ENCODE assay signal across 1 cellular context in the genomic region with DNA sequence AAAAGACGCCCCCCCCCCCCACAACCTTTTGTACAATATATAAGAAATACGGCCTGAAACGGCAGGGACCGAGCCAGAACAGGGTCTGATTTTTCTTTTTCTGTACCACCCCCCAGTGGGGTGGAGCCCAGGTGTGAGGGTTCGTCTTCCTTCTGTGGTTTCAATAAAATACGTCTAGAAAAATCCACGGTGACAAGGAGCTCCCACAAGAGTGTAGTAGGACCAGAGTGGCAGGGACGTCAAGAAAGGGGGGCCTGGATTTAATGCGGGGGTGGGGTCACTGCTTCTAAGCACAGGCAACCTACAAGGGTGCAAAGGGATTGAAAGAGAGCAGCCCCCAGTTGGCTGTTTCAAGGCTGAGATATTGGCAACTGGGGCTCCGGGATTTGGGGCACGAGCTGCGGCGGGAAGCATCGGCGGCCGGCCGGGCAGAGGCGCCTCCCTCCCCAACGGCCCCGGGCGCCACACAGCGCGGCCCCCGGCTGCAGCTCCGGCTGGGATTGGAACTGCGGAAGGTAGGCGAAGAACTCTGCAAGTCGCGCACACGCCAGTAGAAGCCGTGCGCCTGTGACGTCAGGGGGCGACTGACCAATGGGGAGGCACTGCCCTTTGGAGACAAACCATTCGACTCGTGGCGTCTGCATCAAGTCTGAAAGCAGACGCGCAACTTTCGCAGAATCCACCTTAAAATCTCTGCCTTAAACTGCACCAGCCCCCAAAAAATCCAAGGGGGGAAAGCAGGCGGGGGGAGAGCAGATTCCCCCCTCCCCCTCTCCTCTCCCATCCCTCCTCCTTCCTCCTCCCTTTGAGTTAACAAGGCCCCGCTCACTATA.
TF ChIP-seq lines count a peak whose summit lies in the region.

A gene (plus strand): TSS at position 623 of the 833 bp plus-strand sequence. CDS start 425 bp downstream, outside the sequence.

TF ChIP-seq in HepG2, 621 proteins besides CTCF, POLR2A, EP300 and RAD21 (continued from another document and continues in another):
- TF ChIP-seq, protein P1, sequence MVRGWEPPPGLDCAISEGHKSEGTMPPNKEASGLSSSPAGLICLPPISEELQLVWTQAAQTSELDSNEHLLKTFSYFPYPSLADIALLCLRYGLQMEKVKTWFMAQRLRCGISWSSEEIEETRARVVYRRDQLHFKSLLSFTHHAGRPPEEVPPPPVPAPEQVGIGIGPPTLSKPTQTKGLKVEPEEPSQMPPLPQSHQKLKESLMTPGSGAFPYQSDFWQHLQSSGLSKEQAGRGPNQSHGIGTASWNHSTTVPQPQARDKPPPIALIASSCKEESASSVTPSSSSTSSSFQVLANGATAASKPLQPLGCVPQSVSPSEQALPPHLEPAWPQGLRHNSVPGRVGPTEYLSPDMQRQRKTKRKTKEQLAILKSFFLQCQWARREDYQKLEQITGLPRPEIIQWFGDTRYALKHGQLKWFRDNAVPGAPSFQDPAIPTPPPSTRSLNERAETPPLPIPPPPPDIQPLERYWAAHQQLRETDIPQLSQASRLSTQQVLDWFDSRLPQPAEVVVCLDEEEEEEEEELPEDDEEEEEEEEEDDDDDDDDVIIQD (CRISPR knock-in tag; IDR thresholded peaks at IDR 0.05; ENCODE audit: low read depth), result 0 out of 2 replicates have a peak, but pooled peaks have one; percentile 27
- TF ChIP-seq, protein P2, sequence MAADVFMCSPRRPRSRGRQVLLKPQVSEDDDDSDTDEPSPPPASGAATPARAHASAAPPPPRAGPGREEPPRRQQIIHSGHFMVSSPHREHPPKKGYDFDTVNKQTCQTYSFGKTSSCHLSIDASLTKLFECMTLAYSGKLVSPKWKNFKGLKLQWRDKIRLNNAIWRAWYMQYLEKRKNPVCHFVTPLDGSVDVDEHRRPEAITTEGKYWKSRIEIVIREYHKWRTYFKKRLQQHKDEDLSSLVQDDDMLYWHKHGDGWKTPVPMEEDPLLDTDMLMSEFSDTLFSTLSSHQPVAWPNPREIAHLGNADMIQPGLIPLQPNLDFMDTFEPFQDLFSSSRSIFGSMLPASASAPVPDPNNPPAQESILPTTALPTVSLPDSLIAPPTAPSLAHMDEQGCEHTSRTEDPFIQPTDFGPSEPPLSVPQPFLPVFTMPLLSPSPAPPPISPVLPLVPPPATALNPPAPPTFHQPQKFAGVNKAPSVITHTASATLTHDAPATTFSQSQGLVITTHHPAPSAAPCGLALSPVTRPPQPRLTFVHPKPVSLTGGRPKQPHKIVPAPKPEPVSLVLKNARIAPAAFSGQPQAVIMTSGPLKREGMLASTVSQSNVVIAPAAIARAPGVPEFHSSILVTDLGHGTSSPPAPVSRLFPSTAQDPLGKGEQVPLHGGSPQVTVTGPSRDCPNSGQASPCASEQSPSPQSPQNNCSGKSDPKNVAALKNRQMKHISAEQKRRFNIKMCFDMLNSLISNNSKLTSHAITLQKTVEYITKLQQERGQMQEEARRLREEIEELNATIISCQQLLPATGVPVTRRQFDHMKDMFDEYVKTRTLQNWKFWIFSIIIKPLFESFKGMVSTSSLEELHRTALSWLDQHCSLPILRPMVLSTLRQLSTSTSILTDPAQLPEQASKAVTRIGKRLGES (CRISPR knock-in tag; IDR thresholded peaks at IDR 0.05; ENCODE audit: borderline replicate concordance), result no peak
- TF ChIP-seq, protein P3, sequence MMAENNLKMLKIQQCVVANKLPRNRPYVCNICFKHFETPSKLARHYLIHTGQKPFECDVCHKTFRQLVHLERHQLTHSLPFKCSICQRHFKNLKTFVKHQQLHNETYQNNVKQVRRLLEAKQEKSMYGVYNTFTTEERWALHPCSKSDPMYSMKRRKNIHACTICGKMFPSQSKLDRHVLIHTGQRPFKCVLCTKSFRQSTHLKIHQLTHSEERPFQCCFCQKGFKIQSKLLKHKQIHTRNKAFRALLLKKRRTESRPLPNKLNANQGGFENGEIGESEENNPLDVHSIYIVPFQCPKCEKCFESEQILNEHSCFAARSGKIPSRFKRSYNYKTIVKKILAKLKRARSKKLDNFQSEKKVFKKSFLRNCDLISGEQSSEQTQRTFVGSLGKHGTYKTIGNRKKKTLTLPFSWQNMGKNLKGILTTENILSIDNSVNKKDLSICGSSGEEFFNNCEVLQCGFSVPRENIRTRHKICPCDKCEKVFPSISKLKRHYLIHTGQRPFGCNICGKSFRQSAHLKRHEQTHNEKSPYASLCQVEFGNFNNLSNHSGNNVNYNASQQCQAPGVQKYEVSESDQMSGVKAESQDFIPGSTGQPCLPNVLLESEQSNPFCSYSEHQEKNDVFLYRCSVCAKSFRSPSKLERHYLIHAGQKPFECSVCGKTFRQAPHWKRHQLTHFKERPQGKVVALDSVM (CRISPR knock-in tag; IDR thresholded peaks at IDR 0.05), result no peak
- TF ChIP-seq ZNF329 (CRISPR knock-in tag; IDR thresholded peaks at IDR 0.05; ENCODE audit: low read depth) (peak; percentile 71; the same call in 1 of the 2 replicates), ZNF563 (CRISPR knock-in tag; IDR thresholded peaks at IDR 0.05) (no peak), ZNF780A (CRISPR knock-in tag; IDR thresholded peaks at IDR 0.05) (no peak), NR2F2 (IDR thresholded peaks at IDR 0.05; ENCODE audit: borderline replicate concordance, low read depth) (no peak; the same call in 1 of the 2 replicates), PAF1 (CRISPR knock-in tag; IDR thresholded peaks at IDR 0.05) (no peak), IRX3 (CRISPR knock-in tag; IDR thresholded peaks at IDR 0.05; ENCODE audit: borderline replicate concordance, low read depth) (no peak), KLF15 (CRISPR knock-in tag; IDR thresholded peaks at IDR 0.05; ENCODE audit: borderline replicate concordance) (no peak), NR2C2 (CRISPR knock-in tag; IDR thresholded peaks at IDR 0.05; ENCODE audit: borderline replicate concordance) (no peak), SSRP1 (CRISPR knock-in tag; IDR thresholded peaks at IDR 0.05) (no peak), AKAP8 (CRISPR knock-in tag; IDR thresholded peaks at IDR 0.05) (no peak), GATAD2A (CRISPR knock-in tag; IDR thresholded peaks at IDR 0.05) (0 out of 2 replicates have a peak, but pooled peaks have one; percentile 36), HDAC1 (CRISPR knock-in tag; IDR thresholded peaks at IDR 0.05) (peak; percentile 87), ZNF12 (CRISPR knock-in tag; IDR thresholded peaks at IDR 0.05) (0 out of 2 replicates have a peak, but pooled peaks have one; percentile 25), NFRKB (IDR thresholded peaks at IDR 0.05) (no peak), IKZF4 (CRISPR knock-in tag; IDR thresholded peaks at IDR 0.05; ENCODE audit: borderline replicate concordance, low read depth, not compliant biosample characterization) (no peak), ZNF382 (CRISPR knock-in tag; IDR thresholded peaks at IDR 0.05; ENCODE audit: borderline replicate concordance) (no peak), CEBPB (IDR thresholded peaks at IDR 0.05; ENCODE audit: borderline replicate concordance, low read depth, low read length) (no peak), ZNF350 (CRISPR knock-in tag; IDR thresholded peaks at IDR 0.05; ENCODE audit: borderline replicate concordance, low read depth) (peak; percentile 59), FOXJ3 (CRISPR knock-in tag; IDR thresholded peaks at IDR 0.05; ENCODE audit: borderline replicate concordance) (no peak), CEBPG (CRISPR knock-in tag; IDR thresholded peaks at IDR 0.05) (peak; percentile 29; the same call in 1 of the 2 replicates), ZFP62 (CRISPR knock-in tag; IDR thresholded peaks at IDR 0.05) (no peak), ZNF749 (CRISPR knock-in tag; IDR thresholded peaks at IDR 0.05; ENCODE audit: borderline replicate concordance) (peak; percentile 63; the same call in 1 of the 2 replicates), ZBTB7A (CRISPR knock-in tag; IDR thresholded peaks at IDR 0.05) (0 out of 2 replicates have a peak, but pooled peaks have one; percentile 28), ZNF367 (CRISPR knock-in tag; IDR thresholded peaks at IDR 0.05; ENCODE audit: borderline replicate concordance) (no peak), BCL6 (CRISPR knock-in tag; IDR thresholded peaks at IDR 0.05) (no peak; the same call in 1 of the 2 replicates), NCOA2 (CRISPR knock-in tag; IDR thresholded peaks at IDR 0.05) (peak; percentile 44; the same call in 1 of the 2 replicates), MTF2 (CRISPR knock-in tag; IDR thresholded peaks at IDR 0.05; ENCODE audit: borderline replicate concordance) (no peak), ZMYM3 (CRISPR knock-in tag; IDR thresholded peaks at IDR 0.05) (no peak)
- TF ChIP-seq, protein P4, sequence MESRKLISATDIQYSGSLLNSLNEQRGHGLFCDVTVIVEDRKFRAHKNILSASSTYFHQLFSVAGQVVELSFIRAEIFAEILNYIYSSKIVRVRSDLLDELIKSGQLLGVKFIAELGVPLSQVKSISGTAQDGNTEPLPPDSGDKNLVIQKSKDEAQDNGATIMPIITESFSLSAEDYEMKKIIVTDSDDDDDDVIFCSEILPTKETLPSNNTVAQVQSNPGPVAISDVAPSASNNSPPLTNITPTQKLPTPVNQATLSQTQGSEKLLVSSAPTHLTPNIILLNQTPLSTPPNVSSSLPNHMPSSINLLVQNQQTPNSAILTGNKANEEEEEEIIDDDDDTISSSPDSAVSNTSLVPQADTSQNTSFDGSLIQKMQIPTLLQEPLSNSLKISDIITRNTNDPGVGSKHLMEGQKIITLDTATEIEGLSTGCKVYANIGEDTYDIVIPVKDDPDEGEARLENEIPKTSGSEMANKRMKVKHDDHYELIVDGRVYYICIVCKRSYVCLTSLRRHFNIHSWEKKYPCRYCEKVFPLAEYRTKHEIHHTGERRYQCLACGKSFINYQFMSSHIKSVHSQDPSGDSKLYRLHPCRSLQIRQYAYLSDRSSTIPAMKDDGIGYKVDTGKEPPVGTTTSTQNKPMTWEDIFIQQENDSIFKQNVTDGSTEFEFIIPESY (CRISPR knock-in tag; IDR thresholded peaks at IDR 0.05), result no peak
- TF ChIP-seq, protein P5, sequence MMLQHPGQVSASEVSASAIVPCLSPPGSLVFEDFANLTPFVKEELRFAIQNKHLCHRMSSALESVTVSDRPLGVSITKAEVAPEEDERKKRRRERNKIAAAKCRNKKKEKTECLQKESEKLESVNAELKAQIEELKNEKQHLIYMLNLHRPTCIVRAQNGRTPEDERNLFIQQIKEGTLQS (CRISPR knock-in tag; IDR thresholded peaks at IDR 0.05), result no peak
- TF ChIP-seq, protein P6, sequence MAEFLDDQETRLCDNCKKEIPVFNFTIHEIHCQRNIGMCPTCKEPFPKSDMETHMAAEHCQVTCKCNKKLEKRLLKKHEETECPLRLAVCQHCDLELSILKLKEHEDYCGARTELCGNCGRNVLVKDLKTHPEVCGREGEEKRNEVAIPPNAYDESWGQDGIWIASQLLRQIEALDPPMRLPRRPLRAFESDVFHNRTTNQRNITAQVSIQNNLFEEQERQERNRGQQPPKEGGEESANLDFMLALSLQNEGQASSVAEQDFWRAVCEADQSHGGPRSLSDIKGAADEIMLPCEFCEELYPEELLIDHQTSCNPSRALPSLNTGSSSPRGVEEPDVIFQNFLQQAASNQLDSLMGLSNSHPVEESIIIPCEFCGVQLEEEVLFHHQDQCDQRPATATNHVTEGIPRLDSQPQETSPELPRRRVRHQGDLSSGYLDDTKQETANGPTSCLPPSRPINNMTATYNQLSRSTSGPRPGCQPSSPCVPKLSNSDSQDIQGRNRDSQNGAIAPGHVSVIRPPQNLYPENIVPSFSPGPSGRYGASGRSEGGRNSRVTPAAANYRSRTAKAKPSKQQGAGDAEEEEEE (CRISPR knock-in tag; IDR thresholded peaks at IDR 0.05; ENCODE audit: borderline replicate concordance), result no peak
- TF ChIP-seq, protein P7, sequence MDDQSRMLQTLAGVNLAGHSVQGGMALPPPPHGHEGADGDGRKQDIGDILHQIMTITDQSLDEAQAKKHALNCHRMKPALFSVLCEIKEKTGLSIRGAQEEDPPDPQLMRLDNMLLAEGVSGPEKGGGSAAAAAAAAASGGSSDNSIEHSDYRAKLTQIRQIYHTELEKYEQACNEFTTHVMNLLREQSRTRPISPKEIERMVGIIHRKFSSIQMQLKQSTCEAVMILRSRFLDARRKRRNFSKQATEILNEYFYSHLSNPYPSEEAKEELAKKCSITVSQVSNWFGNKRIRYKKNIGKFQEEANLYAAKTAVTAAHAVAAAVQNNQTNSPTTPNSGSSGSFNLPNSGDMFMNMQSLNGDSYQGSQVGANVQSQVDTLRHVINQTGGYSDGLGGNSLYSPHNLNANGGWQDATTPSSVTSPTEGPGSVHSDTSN (CRISPR knock-in tag; IDR thresholded peaks at IDR 0.05; ENCODE audit: borderline replicate concordance), result no peak
- TF ChIP-seq, protein P8, sequence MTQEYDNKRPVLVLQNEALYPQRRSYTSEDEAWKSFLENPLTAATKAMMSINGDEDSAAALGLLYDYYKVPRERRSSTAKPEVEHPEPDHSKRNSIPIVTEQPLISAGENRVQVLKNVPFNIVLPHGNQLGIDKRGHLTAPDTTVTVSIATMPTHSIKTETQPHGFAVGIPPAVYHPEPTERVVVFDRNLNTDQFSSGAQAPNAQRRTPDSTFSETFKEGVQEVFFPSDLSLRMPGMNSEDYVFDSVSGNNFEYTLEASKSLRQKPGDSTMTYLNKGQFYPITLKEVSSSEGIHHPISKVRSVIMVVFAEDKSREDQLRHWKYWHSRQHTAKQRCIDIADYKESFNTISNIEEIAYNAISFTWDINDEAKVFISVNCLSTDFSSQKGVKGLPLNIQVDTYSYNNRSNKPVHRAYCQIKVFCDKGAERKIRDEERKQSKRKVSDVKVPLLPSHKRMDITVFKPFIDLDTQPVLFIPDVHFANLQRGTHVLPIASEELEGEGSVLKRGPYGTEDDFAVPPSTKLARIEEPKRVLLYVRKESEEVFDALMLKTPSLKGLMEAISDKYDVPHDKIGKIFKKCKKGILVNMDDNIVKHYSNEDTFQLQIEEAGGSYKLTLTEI (CRISPR knock-in tag; conservative IDR thresholded peaks at IDR 0.05), result no peak
- TF ChIP-seq, protein P9, sequence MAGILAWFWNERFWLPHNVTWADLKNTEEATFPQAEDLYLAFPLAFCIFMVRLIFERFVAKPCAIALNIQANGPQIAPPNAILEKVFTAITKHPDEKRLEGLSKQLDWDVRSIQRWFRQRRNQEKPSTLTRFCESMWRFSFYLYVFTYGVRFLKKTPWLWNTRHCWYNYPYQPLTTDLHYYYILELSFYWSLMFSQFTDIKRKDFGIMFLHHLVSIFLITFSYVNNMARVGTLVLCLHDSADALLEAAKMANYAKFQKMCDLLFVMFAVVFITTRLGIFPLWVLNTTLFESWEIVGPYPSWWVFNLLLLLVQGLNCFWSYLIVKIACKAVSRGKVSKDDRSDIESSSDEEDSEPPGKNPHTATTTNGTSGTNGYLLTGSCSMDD (CRISPR knock-in tag; IDR thresholded peaks at IDR 0.05), result no peak
- TF ChIP-seq, protein P10, sequence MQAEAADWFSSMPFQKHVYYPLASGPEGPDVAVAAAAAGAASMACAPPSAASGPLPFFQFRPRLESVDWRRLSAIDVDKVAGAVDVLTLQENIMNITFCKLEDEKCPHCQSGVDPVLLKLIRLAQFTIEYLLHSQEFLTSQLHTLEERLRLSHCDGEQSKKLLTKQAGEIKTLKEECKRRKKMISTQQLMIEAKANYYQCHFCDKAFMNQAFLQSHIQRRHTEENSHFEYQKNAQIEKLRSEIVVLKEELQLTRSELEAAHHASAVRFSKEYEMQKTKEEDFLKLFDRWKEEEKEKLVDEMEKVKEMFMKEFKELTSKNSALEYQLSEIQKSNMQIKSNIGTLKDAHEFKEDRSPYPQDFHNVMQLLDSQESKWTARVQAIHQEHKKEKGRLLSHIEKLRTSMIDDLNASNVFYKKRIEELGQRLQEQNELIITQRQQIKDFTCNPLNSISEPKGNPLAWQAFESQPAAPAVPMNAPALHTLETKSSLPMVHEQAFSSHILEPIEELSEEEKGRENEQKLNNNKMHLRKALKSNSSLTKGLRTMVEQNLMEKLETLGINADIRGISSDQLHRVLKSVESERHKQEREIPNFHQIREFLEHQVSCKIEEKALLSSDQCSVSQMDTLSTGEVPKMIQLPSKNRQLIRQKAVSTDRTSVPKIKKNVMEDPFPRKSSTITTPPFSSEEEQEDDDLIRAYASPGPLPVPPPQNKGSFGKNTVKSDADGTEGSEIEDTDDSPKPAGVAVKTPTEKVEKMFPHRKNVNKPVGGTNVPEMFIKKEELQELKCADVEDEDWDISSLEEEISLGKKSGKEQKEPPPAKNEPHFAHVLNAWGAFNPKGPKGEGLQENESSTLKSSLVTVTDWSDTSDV (CRISPR knock-in tag; IDR thresholded peaks at IDR 0.05), result 0 out of 2 replicates have a peak, but pooled peaks have one; percentile 43
